17 cellular contexts compared by ENCODE assay signal in the genomic region with DNA sequence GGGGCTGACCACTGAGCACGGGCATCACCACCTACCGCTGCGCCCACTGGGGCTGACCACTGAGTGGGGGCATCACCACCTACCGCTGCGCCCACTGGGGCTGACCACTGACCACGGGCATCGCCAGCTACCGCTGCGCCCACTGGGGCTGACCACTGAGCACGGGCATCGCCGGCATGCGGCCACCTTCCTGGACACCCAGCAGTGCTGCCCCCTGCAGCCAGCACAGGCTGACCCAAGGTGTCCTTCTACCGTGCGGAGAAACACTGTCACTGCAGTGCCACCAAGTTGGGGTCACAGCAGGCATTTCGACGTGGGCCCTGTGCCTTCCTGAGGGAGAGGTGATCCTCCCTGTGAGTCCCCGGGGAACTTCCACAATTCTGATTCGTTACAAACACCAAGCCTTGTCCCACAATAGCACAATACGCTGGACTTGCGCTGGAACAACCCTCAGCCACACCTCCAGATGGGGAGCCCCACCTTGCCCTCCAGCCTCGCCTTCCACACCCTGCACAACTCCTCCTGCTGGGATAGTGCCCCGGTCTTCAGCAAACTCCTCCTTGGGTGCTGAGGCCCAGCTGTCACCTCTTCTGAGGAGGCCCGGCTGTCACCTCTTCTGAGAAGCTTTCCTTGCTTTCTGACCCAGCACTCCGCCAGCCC.
"Had no signal": no experiment of that assay in that cellular context is flagged by ENCODE, and none has a peak within 500 bp of the region (broad histone marks: within the 10 kb centered on the region; RNA-seq: fewer than 3 reads in every experiment).

No MANE protein-coding gene starts in this region.

- DNase-seq: activated CD4-positive, alpha-beta memory T cell treated with anti-CD3 and anti-CD28 coated beads for 36 hours; activated CD8-positive, alpha-beta memory T cell treated with anti-CD3 and anti-CD28 coated beads, Interleukin-2, amount 10 ng/mL, durations not matched to agents 7 days and 5 days; activated naive CD4-positive, alpha-beta T cell treated with anti-CD3 and anti-CD28 coated beads, Interleukin-2, amount 50 U/mL, for 16 hours; activated T-cell treated with anti-CD3 and anti-CD28 coated beads, Interleukin-2, amount 50 U/mL, for 1 hour; adrenal gland; central memory CD4-positive, alpha-beta T cell; effector CD4-positive, alpha-beta T cell; hippocampal formation; lower lobe of right lung; psoas muscle; stimulated activated naive CD8-positive, alpha-beta T cell treated with anti-CD3 and anti-CD28 coated beads, Interleukin-15, amount 100 ng/mL, for 72 hours; upper lobe of left lung had no signal

- ATAC-seq: activated CD8-positive, alpha-beta memory T cell treated with anti-CD3 and anti-CD28 coated beads, Interleukin-2, amount 10 ng/mL, durations not matched to agents 7 days and 5 days; lower lobe of right lung; psoas muscle; sciatic nerve; stimulated activated naive CD8-positive, alpha-beta T cell treated with anti-CD3 and anti-CD28 coated beads, Interleukin-15, amount 100 ng/mL, for 72 hours had no signal

- H3K27ac Mint-ChIP-seq: activated CD4-positive, alpha-beta memory T cell treated with anti-CD3 and anti-CD28 coated beads for 36 hours; activated CD8-positive, alpha-beta memory T cell treated with anti-CD3 and anti-CD28 coated beads, Interleukin-2, amount 10 ng/mL, durations not matched to agents 7 days and 5 days; mesothelial cell of epicardium; stimulated activated naive CD8-positive, alpha-beta T cell treated with anti-CD3 and anti-CD28 coated beads, Interleukin-15, amount 100 ng/mL, for 72 hours had no signal

- H3K4me1 Mint-ChIP-seq: activated CD8-positive, alpha-beta memory T cell treated with anti-CD3 and anti-CD28 coated beads, Interleukin-2, amount 10 ng/mL, durations not matched to agents 7 days and 5 days; stimulated activated naive CD8-positive, alpha-beta T cell treated with anti-CD3 and anti-CD28 coated beads, Interleukin-15, amount 100 ng/mL, for 72 hours had no signal

- H3K4me3 ChIP-seq: adrenal gland, coronary artery, esophagus muscularis mucosa, lower lobe of right lung, psoas muscle, upper lobe of left lung had no signal

- H3K27me3 ChIP-seq: adrenal gland, esophagus muscularis mucosa, upper lobe of left lung had no signal

- H3K27ac ChIP-seq: adrenal gland, coronary artery, esophagus muscularis mucosa, lower lobe of right lung, psoas muscle, upper lobe of left lung had no signal

- H3K4me3 Mint-ChIP-seq: activated CD4-positive, alpha-beta memory T cell treated with anti-CD3 and anti-CD28 coated beads for 36 hours; activated CD8-positive, alpha-beta memory T cell treated with anti-CD3 and anti-CD28 coated beads, Interleukin-2, amount 10 ng/mL, durations not matched to agents 7 days and 5 days; mesothelial cell of epicardium; neural crest cell; stimulated activated naive CD8-positive, alpha-beta T cell treated with anti-CD3 and anti-CD28 coated beads, Interleukin-15, amount 100 ng/mL, for 72 hours had no signal

- H3K27me3 Mint-ChIP-seq: activated CD4-positive, alpha-beta memory T cell treated with anti-CD3 and anti-CD28 coated beads for 36 hours; activated CD8-positive, alpha-beta memory T cell treated with anti-CD3 and anti-CD28 coated beads, Interleukin-2, amount 10 ng/mL, durations not matched to agents 7 days and 5 days; stimulated activated naive CD8-positive, alpha-beta T cell treated with anti-CD3 and anti-CD28 coated beads, Interleukin-15, amount 100 ng/mL, for 72 hours had no signal

- H3K4me1 ChIP-seq: lower lobe of right lung, psoas muscle, upper lobe of left lung had no signal

- H3K9me3 Mint-ChIP-seq: activated CD4-positive, alpha-beta memory T cell treated with anti-CD3 and anti-CD28 coated beads for 36 hours; mesothelial cell of epicardium; neural crest cell; stimulated activated naive CD8-positive, alpha-beta T cell treated with anti-CD3 and anti-CD28 coated beads, Interleukin-15, amount 100 ng/mL, for 72 hours had no signal

- H3K9me3 ChIP-seq: adrenal gland, esophagus muscularis mucosa, lower lobe of right lung, psoas muscle, upper lobe of left lung had no signal

- H3K36me3 Mint-ChIP-seq: activated CD4-positive, alpha-beta memory T cell treated with anti-CD3 and anti-CD28 coated beads for 36 hours; activated CD8-positive, alpha-beta memory T cell treated with anti-CD3 and anti-CD28 coated beads, Interleukin-2, amount 10 ng/mL, durations not matched to agents 7 days and 5 days had no signal

- H3K36me3 ChIP-seq: adrenal gland, upper lobe of left lung had no signal
